Comparison of ENCODE assay signal across 15 cellular contexts in the genomic region with DNA sequence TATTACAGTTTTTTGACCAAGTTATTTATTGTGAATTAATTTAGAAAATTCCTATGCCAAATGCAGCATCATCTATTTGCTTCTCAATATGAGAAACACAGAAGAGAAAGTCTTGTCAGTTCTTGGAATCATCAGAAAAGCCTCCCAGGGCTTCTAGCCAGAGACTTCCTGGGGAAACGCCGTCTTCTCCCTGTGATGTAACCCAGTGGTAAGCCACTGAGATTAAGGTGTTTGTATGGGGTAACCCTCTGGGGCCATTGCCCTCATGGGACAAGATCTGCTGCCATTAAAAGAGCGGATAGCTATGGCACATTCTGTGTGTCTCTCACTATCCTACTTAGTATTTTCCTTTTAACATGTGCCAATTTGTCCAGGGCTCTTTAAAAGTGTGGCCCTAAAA.
DNase-seq lines count a peak whose midpoint lies in the region; ATAC-seq lines count a peak whose summit lies in the region.
"Had no signal": no experiment of that assay in that cellular context is flagged by ENCODE, and none has a peak within 500 bp of the region (broad histone marks: within the 10 kb centered on the region; RNA-seq: fewer than 3 reads in every experiment).

No MANE protein-coding gene starts in this region.

- ATAC-seq in GM18861 (IDR thresholded peaks at IDR 0.05; ENCODE audit: unreplicated experiment) (no peak), GM18519 (IDR thresholded peaks at IDR 0.05; ENCODE audit: low FRiP score, unreplicated experiment) (no peak)
- ATAC-seq: CD8-positive, alpha-beta T cell; T-cell had no signal

- DNase-seq in GF-D8 (lab: John Stamatoyannopoulos, UW) (peak; percentile 64), MV-4-11 (lab: John Stamatoyannopoulos, UW) (peak; percentile 86), SKM-1 (lab: John Stamatoyannopoulos, UW; ENCODE audit: unreplicated experiment) (peak; percentile 31), epithelial cell of prostate (ENCODE audit: low read depth, low spot score) (no peak), DMS53 (lab: John Stamatoyannopoulos, UW) (no peak), activated T-cell treated with anti-CD3 and anti-CD28 coated beads for 4 hours (no peak)
- DNase-seq: BE2C; CD8-positive, alpha-beta T cell; H9; NCI-H1930; NCI-H2171; NCI-H774; T-cell had no signal

- peak overlapping the region; percentile 44 for H3K27ac ChIP-seq in epithelial cell of prostate

Comparison
In these comparisons a context has a peak if more than half of its experiments do, and no peak if none do; other contexts are left out.
1. DNase-seq: peak in GF-D8 (single experiment), MV-4-11 (single experiment) and SKM-1 (single experiment); none in epithelial cell of prostate (single experiment), DMS53 (single experiment) and activated T-cell treated with anti-CD3 and anti-CD28 coated beads for 4 hours (single experiment).